27 cellular contexts compared by ENCODE assay signal in the genomic region with DNA sequence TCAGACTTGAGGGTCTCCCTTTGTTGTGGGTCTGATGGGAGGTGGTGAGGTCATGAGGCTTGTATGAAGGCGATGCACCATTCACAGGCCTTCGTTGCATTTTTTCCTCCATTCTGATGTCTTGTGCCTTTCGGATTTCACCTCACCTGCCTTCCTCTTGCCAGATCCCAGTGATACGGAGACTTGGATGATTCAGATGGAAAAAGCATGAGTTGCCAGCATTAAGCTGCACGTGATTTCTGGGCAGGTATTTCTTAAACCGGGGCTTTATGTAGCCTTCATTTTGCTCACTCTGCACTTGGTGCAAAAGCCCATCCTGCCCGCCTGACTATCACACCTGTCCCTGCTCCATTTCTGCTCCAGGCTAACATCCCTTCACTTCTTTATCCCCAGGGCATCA.
"Had no signal": no experiment of that assay in that cellular context is flagged by ENCODE, and none has a peak within 500 bp of the region (broad histone marks: within the 10 kb centered on the region; RNA-seq: fewer than 3 reads in every experiment).

No MANE protein-coding gene starts in this region.

- H3K9me3 Mint-ChIP-seq: dendritic cell treated with granulocyte-macrophage colony-stimulating factor and Interleukin-4, amounts not matched to agents 40 ng/mL and 50 ng/mL, for 4 days; effector memory CD8-positive, alpha-beta T cell had no signal

- H3K27ac ChIP-seq: colonic mucosa, coronary artery, dorsolateral prefrontal cortex, epithelial cell of prostate, esophagus muscularis mucosa, esophagus squamous epithelium, foreskin keratinocyte, gastrocnemius medialis, gastroesophageal sphincter, heart left ventricle, heart right ventricle had no signal

- H3K27me3 Mint-ChIP-seq: dendritic cell treated with granulocyte-macrophage colony-stimulating factor and Interleukin-4, amounts not matched to agents 40 ng/mL and 50 ng/mL, for 4 days had no signal

- H3K27ac Mint-ChIP-seq: dendritic cell treated with granulocyte-macrophage colony-stimulating factor and Interleukin-4, amounts not matched to agents 40 ng/mL and 50 ng/mL, for 4 days; effector memory CD8-positive, alpha-beta T cell had no signal

- FAIRE-seq: colon, endometrium, endothelial cell of umbilical vein, frontal cortex had no signal

- H3K4me3 Mint-ChIP-seq: dendritic cell treated with granulocyte-macrophage colony-stimulating factor and Interleukin-4, amounts not matched to agents 40 ng/mL and 50 ng/mL, for 4 days; effector memory CD8-positive, alpha-beta T cell had no signal

- H3K27me3 ChIP-seq: colonic mucosa, esophagus muscularis mucosa, esophagus squamous epithelium, foreskin keratinocyte, gastrocnemius medialis, gastroesophageal sphincter, heart left ventricle, heart right ventricle had no signal

- H3K4me1 ChIP-seq: colonic mucosa, esophagus muscularis mucosa, esophagus squamous epithelium, foreskin keratinocyte, gastrocnemius medialis, gastroesophageal sphincter, heart left ventricle, heart right ventricle had no signal

- DNase-seq: colonic mucosa; cortex of kidney; dermis blood vessel endothelial cell; dorsolateral prefrontal cortex; effector CD4-positive, alpha-beta T cell; effector CD8-positive, alpha-beta T cell; effector memory CD4-positive, alpha-beta T cell; effector memory CD8-positive, alpha-beta T cell; esophagus squamous epithelium; foreskin fibroblast; foreskin keratinocyte; foreskin melanocyte; gastrocnemius medialis; glutamatergic neuron; head of caudate nucleus; heart left ventricle; heart right ventricle had no signal

- H3K4me3 ChIP-seq: colonic mucosa, coronary artery, dorsolateral prefrontal cortex, esophagus muscularis mucosa, esophagus squamous epithelium, gastrocnemius medialis, gastroesophageal sphincter, heart left ventricle, heart right ventricle had no signal

- H3K9me3 ChIP-seq: colonic mucosa, esophagus muscularis mucosa, esophagus squamous epithelium, gastrocnemius medialis, gastroesophageal sphincter, heart left ventricle had no signal

- H3K36me3 ChIP-seq: colonic mucosa, esophagus muscularis mucosa, esophagus squamous epithelium, gastrocnemius medialis, gastroesophageal sphincter, heart left ventricle, heart right ventricle had no signal

- ATAC-seq: effector memory CD8-positive, alpha-beta T cell; esophagus mucosa; foreskin keratinocyte; gastrocnemius medialis; gastroesophageal sphincter; heart left ventricle; heart right ventricle had no signal
